In genomic region chr1:206463137-206463536, GRCh38 we compare ENCODE assay signal across 21 cellular contexts. TPM values are rescaled to one million over a fixed set of nuclear protein-coding genes. Genes with fewer than 3 reads are reported as not detected.
DNase-seq lines count a peak whose midpoint lies in the region; ATAC-seq and TF ChIP-seq lines count a peak whose summit lies in the region.
"Had no signal": no experiment of that assay in that cellular context is flagged by ENCODE, and none has a peak within 500 bp of the region (broad histone marks: within the 10 kb centered on the region; RNA-seq: fewer than 3 reads in every experiment).

No MANE protein-coding gene starts in this region.

- H3K4me3 Mint-ChIP-seq in MCF 10A (ENCODE audit: unreplicated experiment): no peak overlapping the region
- no peak overlapping the region for H3K4me3 Mint-ChIP-seq in T-helper 2 cell treated with Interferon-gamma antibody and Interleukin-4, amounts not matched to agents 5 μg/mL and 100 μg/mL, for 36 hours
- H3K4me3 Mint-ChIP-seq in central memory CD8-positive, alpha-beta T cell: no peak overlapping the region
- H3K4me3 Mint-ChIP-seq: effector memory CD8-positive, alpha-beta T cell; mesothelial cell of epicardium; neural progenitor cell had no signal

- H3K27me3 Mint-ChIP-seq in MCF 10A (ENCODE audit: insufficient read depth, unreplicated experiment): peaks cover 13% of the 10 kb centered on the region
- H3K27me3 Mint-ChIP-seq in T-helper 2 cell treated with Interferon-gamma antibody and Interleukin-4, amounts not matched to agents 5 μg/mL and 100 μg/mL, for 36 hours (ENCODE audit: low read depth): no peaks in the 10 kb centered on the region
- H3K27me3 Mint-ChIP-seq in central memory CD8-positive, alpha-beta T cell: no peaks in the 10 kb centered on the region
- H3K27me3 Mint-ChIP-seq: effector memory CD8-positive, alpha-beta T cell had no signal

- BruUV-seq in MCF 10A (replicated peaks; lab: Mats Ljungman, UMichigan): no TSS peak

- ATAC-seq in central memory CD8-positive, alpha-beta T cell (replicated peaks; ENCODE audit: extremely low read depth, poor library complexity, severe bottlenecking): no peak
- ATAC-seq in stimulated activated naive CD8-positive, alpha-beta T cell treated with anti-CD3 and anti-CD28 coated beads, Interleukin-15, Interleukin-2, amounts not matched to agents 100 U/mL and 50 U/mL, for 24 hours: peak; percentile 47
- ATAC-seq in GM18867 (IDR thresholded peaks at IDR 0.05; ENCODE audit: unreplicated experiment): no peak
- ATAC-seq: effector memory CD8-positive, alpha-beta T cell; K562 had no signal

- no peak overlapping the region for H3K27ac Mint-ChIP-seq in MCF 10A (ENCODE audit: low read depth, unreplicated experiment)
- H3K27ac Mint-ChIP-seq in T-helper 2 cell treated with Interferon-gamma antibody and Interleukin-4, amounts not matched to agents 5 μg/mL and 100 μg/mL, for 36 hours: peak overlapping the region; percentile 55
- H3K27ac Mint-ChIP-seq in central memory CD8-positive, alpha-beta T cell (ENCODE audit: low read depth): peak overlapping the region; percentile 41
- H3K27ac Mint-ChIP-seq: effector memory CD8-positive, alpha-beta T cell; mesothelial cell of epicardium; neural progenitor cell had no signal

- H3K9me3 ChIP-seq in breast epithelium: no peaks in the 10 kb centered on the region
- H3K9me3 ChIP-seq: thyroid gland had no signal

- peaks cover 28% of the 10 kb centered on the region for H3K36me3 Mint-ChIP-seq in MCF 10A (ENCODE audit: insufficient read depth, unreplicated experiment)
- peaks cover 9% of the 10 kb centered on the region for H3K36me3 Mint-ChIP-seq in T-helper 2 cell treated with Interferon-gamma antibody and Interleukin-4, amounts not matched to agents 5 μg/mL and 100 μg/mL, for 36 hours (ENCODE audit: low read depth)
- H3K36me3 Mint-ChIP-seq in central memory CD8-positive, alpha-beta T cell (ENCODE audit: insufficient read depth): peaks cover 2% of the 10 kb centered on the region

- no peaks in the 10 kb centered on the region for H3K36me3 ChIP-seq in breast epithelium
- H3K36me3 ChIP-seq: neural progenitor cell, thyroid gland had no signal

- peak overlapping the region; percentile 40 to 71 for H3K27ac ChIP-seq in breast epithelium
- H3K27ac ChIP-seq: neural progenitor cell, thyroid gland had no signal

- no peaks in the 10 kb centered on the region for H3K9me3 Mint-ChIP-seq in MCF 10A (ENCODE audit: unreplicated experiment)
- no peaks in the 10 kb centered on the region for H3K9me3 Mint-ChIP-seq in T-helper 2 cell treated with Interferon-gamma antibody and Interleukin-4, amounts not matched to agents 5 μg/mL and 100 μg/mL, for 36 hours
- no peaks in the 10 kb centered on the region for H3K9me3 Mint-ChIP-seq in central memory CD8-positive, alpha-beta T cell
- H3K9me3 Mint-ChIP-seq: effector memory CD8-positive, alpha-beta T cell; mesothelial cell of epicardium; neural progenitor cell had no signal

- no peaks in the 10 kb centered on the region for H3K4me1 ChIP-seq in breast epithelium
- H3K4me1 ChIP-seq: neural progenitor cell had no signal

- H3K4me1 Mint-ChIP-seq in MCF 10A (ENCODE audit: insufficient read depth, unreplicated experiment): peaks cover 20% of the 10 kb centered on the region
- H3K4me1 Mint-ChIP-seq in T-helper 2 cell treated with Interferon-gamma antibody and Interleukin-4, amounts not matched to agents 5 μg/mL and 100 μg/mL, for 36 hours (ENCODE audit: low read depth): peaks cover 44% of the 10 kb centered on the region
- H3K4me1 Mint-ChIP-seq in central memory CD8-positive, alpha-beta T cell: peaks cover 23% of the 10 kb centered on the region

- no peak overlapping the region for H3K4me3 ChIP-seq in breast epithelium
- H3K4me3 ChIP-seq: K562, neural progenitor cell, thyroid gland had no signal

- intact Hi-C loops in breast epithelium (cut with DNase I; ENCODE audit: low total_unique reads) (no loop called here), MCF 10A (cut with micrococcal nuclease) (no loop called here)

- POLR2A ChIA-PET in MCF 10A (lab: Yijun Ruan, JAX): interaction anchor here (0.7 to 1.2 kb wide), 2 partner anchors 16 to 237 kb away, joined by 3 to 7 read pairs; no protein-coding TSS in a partner anchor

- TF ChIP-seq POLR2A in breast epithelium (IDR thresholded peaks at IDR 0.05): no peak

- CTCF ChIA-PET in MCF 10A (lab: Yijun Ruan, JAX): interaction anchor here (0.7 to 11.7 kb wide), 10 partner anchors 8 to 282 kb away, joined by 3 to 254 read pairs (median 10); partner anchors contain the start of gene IKBKE

- TF ChIP-seq CTCF in breast epithelium (IDR thresholded peaks at IDR 0.05) (no peak), MCF 10A (IDR thresholded peaks at IDR 0.05; ENCODE audit: unreplicated experiment) (no peak)

- no peaks in the 10 kb centered on the region for H3K27me3 ChIP-seq in breast epithelium
- H3K27me3 ChIP-seq: neural progenitor cell, thyroid gland had no signal

- DNase-seq in breast epithelium (ENCODE audit: low spot score in 2 of 2) (no peak), MCF 10A (ENCODE audit: unreplicated experiment) (no peak), UCSD-AML1 (lab: John Stamatoyannopoulos, UW; ENCODE audit: unreplicated experiment) (no peak), OCI-M1 (lab: John Stamatoyannopoulos, UW) (no peak)
- no peak for DNase-seq in T-helper 2 cell treated with Interferon-gamma antibody and Interleukin-4, amounts not matched to agents 5 μg/mL and 100 μg/mL, for 36 hours (ENCODE audit: low spot score)
- DNase-seq in central memory CD8-positive, alpha-beta T cell (ENCODE audit: low spot score in 2 of 2): no peak
- DNase-seq in stimulated activated naive CD8-positive, alpha-beta T cell treated with anti-CD3 and anti-CD28 coated beads, Interleukin-15, Interleukin-2, amounts not matched to agents 100 U/mL and 50 U/mL, for 24 hours: no peak
- DNase-seq: cerebellar nuclear complex; effector memory CD8-positive, alpha-beta T cell; HCEC 1CT; hippocampal formation; kidney glomerular epithelial cell; NCI-H1048; NCI-H2107; NCI-H774; retina; thyroid gland had no signal

RNA-seq across cellular contexts. Expression of gene IKBKE, which starts 7.1 kb away (rescaled TPM):
- total RNA-seq in breast epithelium (1 to 10 TPM; 4.4 to 4.9 (median 4.8) TPM), MCF 10A (2022) (7.1 and 12.1 TPM in 2 replicates)

RNA-seq across cellular contexts. Expression of gene RASSF5, which starts 44.2 kb away (rescaled TPM):
- total RNA-seq in breast epithelium: 10 to 100 TPM; 11.0 to 17.0 (median 11.1) TPM
- total RNA-seq in MCF 10A (2022): 8.3 and 9.6 TPM in 2 replicates
